1 cellular context compared by ENCODE assay signal in the genomic region with DNA sequence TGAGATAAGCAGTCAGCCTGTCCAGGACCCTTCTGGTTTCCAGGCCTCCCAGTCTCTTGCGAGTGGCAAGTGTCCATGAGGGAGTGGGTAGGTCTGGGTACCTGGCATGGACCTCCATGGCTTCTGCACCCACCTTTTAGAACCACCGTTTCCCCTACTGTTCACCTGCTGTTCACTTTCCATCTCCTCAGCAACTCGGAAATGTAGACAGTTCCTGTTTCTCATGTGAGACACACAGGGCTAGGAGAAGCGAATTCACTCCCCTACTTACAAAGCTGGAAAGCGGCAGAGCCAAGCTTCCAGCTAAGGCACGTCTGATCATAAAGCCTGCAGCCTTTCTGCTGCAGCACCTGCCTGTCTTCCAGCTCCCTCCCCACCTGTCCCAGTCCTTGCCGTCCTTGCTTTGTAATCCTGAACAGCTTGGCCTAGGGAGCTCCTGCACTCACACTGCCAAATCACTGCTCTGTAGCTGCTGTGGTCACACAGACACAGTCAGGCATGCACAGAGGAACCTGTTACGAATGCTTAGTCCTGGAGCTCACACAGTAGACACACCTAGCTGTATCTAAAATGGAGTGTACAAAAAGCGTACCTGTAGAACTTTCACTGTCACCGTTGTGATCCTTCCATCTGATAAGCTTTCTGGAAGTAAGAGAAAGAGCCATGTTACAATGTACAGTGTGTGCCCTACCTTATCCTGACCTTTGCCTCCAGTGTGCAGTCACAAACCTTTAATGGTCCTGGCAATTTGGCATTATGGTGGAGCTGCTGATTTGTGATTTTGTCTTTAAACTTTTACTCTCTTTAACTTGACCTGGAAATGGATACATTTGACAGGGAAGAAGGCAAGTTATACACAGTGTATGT.
TF ChIP-seq lines count a peak whose summit lies in the region.

No MANE protein-coding gene starts in this region.

TF ChIP-seq in H1, 55 proteins besides CTCF, POLR2A, EP300 and RAD21 (continued from another document):
- TF ChIP-seq CHD1 (IDR thresholded peaks at IDR 0.05; ENCODE audit: low read depth, low read length), result no peak
- TF ChIP-seq HDAC6 (IDR thresholded peaks at IDR 0.05; ENCODE audit: low read depth, low read length), result no peak
TF ChIP-seq in H1: peak in this region for 0.
